19 cellular contexts compared by ENCODE assay signal in genomic region chr5:132800545-132800944, GRCh38. TPM values are rescaled to one million over a fixed set of nuclear protein-coding genes. Genes with fewer than 3 reads are reported as not detected.
"Had no signal": no experiment of that assay in that cellular context is flagged by ENCODE, and none has a peak within 500 bp of the region (broad histone marks: within the 10 kb centered on the region; RNA-seq: fewer than 3 reads in every experiment).

No MANE protein-coding gene starts in this region.

- H3K36me3 ChIP-seq: colonic mucosa, esophagus muscularis mucosa, neutrophil, upper lobe of right lung had no signal

- H3K27ac ChIP-seq: colonic mucosa, esophagus muscularis mucosa, neutrophil, upper lobe of right lung had no signal

- H3K9me3 ChIP-seq: colonic mucosa, esophagus muscularis mucosa, neutrophil, upper lobe of right lung had no signal

- ATAC-seq: activated naive CD4-positive, alpha-beta T cell treated with anti-CD3 and anti-CD28 coated beads, Interleukin-2, amount 50 U/mL, for 72 hours; naive thymus-derived CD8-positive, alpha-beta T cell; upper lobe of right lung had no signal

- H3K27me3 ChIP-seq: colonic mucosa had no signal

- DNase-seq: activated CD4-positive, alpha-beta memory T cell treated with anti-CD3 and anti-CD28 coated beads, Interleukin-2, amount 10 ng/mL, durations not matched to agents 7 days and 5 days; activated CD4-positive, alpha-beta T cell treated with anti-CD3 and anti-CD28 coated beads for 4 hours; activated effector memory CD4-positive, alpha-beta T cell treated with Interleukin-2 at 50 U/mL for 16 hours; activated T-cell treated with anti-CD3 and anti-CD28 coated beads, Interleukin-2, amount 50 U/mL, for 24 hours; colonic mucosa; glutamatergic neuron; naive thymus-derived CD8-positive, alpha-beta T cell; stimulated activated CD4-positive, alpha-beta T cell treated with anti-CD3 and anti-CD28 coated beads, Interleukin-15, amount 100 ng/mL, for 24 hours; stimulated activated CD4-positive, alpha-beta T cell treated with anti-CD3 and anti-CD28 coated beads, Interleukin-4, amount 100 ng/mL, for 24 hours; stimulated activated naive CD4-positive, alpha-beta T cell; T-helper 2 cell; upper lobe of right lung had no signal

- H3K4me3 ChIP-seq: colonic mucosa, esophagus muscularis mucosa, lung, upper lobe of right lung had no signal

- H3K4me1 ChIP-seq: colonic mucosa, esophagus muscularis mucosa, upper lobe of right lung had no signal

RNA-seq across cellular contexts. Expression of gene SOWAHA, which starts 12.6 kb away (rescaled TPM):
- total RNA-seq: activated CD4-positive, alpha-beta memory T cell treated with anti-CD3 and anti-CD28 coated beads, Interleukin-2, amount 10 ng/mL, durations not matched to agents 7 days and 5 days; activated naive CD4-positive, alpha-beta T cell treated with anti-CD3 and anti-CD28 coated beads, Interleukin-2, amount 50 U/mL, for 72 hours; naive thymus-derived CD8-positive, alpha-beta T cell; upper lobe of right lung had no signal
- polyA plus RNA-seq: naive thymus-derived CD8-positive, alpha-beta T cell had no signal

RNA-seq across cellular contexts. Expression of gene SHROOM1, which starts 29.9 kb away (rescaled TPM):
- total RNA-seq: naive thymus-derived CD8-positive, alpha-beta T cell had no signal
- polyA plus RNA-seq: naive thymus-derived CD8-positive, alpha-beta T cell had no signal

RNA-seq across cellular contexts. Expression of gene CCNI2, which starts 53.3 kb away (rescaled TPM):
- total RNA-seq: cardiac septum, skeletal muscle tissue, subcutaneous adipose tissue had no signal
